In the genomic region with DNA sequence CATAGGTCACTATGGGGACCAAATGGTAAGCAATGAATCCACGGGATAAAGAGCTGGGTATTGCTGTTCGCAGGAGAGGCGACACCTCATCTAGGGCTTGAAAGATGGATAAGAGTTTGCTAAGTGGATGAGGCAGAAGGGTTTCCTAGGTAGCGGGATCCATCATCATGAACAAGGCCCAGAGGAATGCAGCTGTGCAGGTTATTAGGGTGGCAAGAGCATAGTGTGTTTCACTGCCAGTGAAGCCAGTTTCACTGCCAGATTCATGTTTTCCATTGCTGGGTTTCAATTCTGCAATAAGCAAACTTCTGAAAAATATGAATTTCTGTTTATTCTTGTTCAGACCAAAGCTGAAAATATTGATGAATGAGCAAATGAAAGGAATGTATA, we compare ENCODE assay signal across 8 cellular contexts. TPM values are rescaled to one million over a fixed set of nuclear protein-coding genes. Genes with fewer than 3 reads are reported as not detected.
A peak's percentile ranks its signal among the peaks of the same experiment; 100 is the strongest.
DNase-seq lines count a peak whose midpoint lies in the region; ATAC-seq and TF ChIP-seq lines count a peak whose summit lies in the region.

No MANE protein-coding gene starts in this region.

- TF ChIP-seq CTCF in GM12865 (IDR thresholded peaks at IDR 0.05; ENCODE audit: insufficient read depth, low read depth, low read length, missing control alignments) (no peak), esophagus muscularis mucosa (IDR thresholded peaks at IDR 0.05) (no peak), tibial nerve (IDR thresholded peaks at IDR 0.05) (no peak)

- TF ChIP-seq POLR2A in esophagus muscularis mucosa (IDR thresholded peaks at IDR 0.05; ENCODE audit: low read depth) (no peak), tibial nerve (IDR thresholded peaks at IDR 0.05) (no peak)

- H3K27ac ChIP-seq in KOPT-K1 (ENCODE audit: low read depth, low read length, poor library complexity, severe bottlenecking) (peak overlapping the region; percentile 77), esophagus muscularis mucosa (replicated peaks in 1 of 4) (no peak overlapping the region), tibial nerve (no peak overlapping the region)

- H3K36me3 ChIP-seq in KOPT-K1 (ENCODE audit: insufficient read depth, low read length) (no peaks in the 10 kb centered on the region), esophagus muscularis mucosa (no peaks in the 10 kb centered on the region), tibial nerve (no peaks in the 10 kb centered on the region)

- H3K4me3 ChIP-seq in GM12865 (ENCODE audit: low read depth, low read length) (peak overlapping the region; percentile 54), esophagus muscularis mucosa (no peak overlapping the region), tibial nerve (no peak overlapping the region)

- H3K27me3 ChIP-seq in esophagus muscularis mucosa: no peaks in the 10 kb centered on the region
- H3K27me3 ChIP-seq in tibial nerve: no peaks in the 10 kb centered on the region

- WGBS in esophagus muscularis mucosa: 96% methylated on average over 4 of the region's 4 CpGs
- 90 to 94% methylated on average over 4 of the region's 4 CpGs for WGBS in tibial nerve, 2 donors

- H3K4me1 ChIP-seq in esophagus muscularis mucosa (peaks cover 0 to 7% (median 3%) of the 10 kb centered on the region in 4 donors), tibial nerve (no peaks in the 10 kb centered on the region)

- no peak for TF ChIP-seq EP300 in esophagus muscularis mucosa (IDR thresholded peaks at IDR 0.05)
- TF ChIP-seq EP300 in tibial nerve (IDR thresholded peaks at IDR 0.05): no peak

- DNase-seq in GM12865 (ENCODE audit: low read depth) (peak; percentile 88), esophagus muscularis mucosa (ENCODE audit: extremely low spot score) (peak; percentile 14), foreskin melanocyte (no peak), tibial nerve (ENCODE audit: low spot score in 2 of 2) (no peak), SK-N-DZ (ENCODE audit: low spot score) (no peak), NCI-H187 treated with DMSO at 0.1 percent for 48 hours (lab: John Stamatoyannopoulos, UW) (no peak)

- ATAC-seq in GM21529 (IDR thresholded peaks at IDR 0.05; ENCODE audit: unreplicated experiment): peak; percentile 60

- intact Hi-C loops in esophagus muscularis mucosa (cut with DNase I): no loop called here

- H3K9me3 ChIP-seq in KOPT-K1 (ENCODE audit: insufficient read depth, low read length, poor library complexity, severe bottlenecking) (no peaks in the 10 kb centered on the region), esophagus muscularis mucosa (no peaks in the 10 kb centered on the region), tibial nerve (no peaks in the 10 kb centered on the region)

RNA-seq across cellular contexts. Expression of a gene that starts 27.2 kb away (rescaled TPM):
- 10 to 100 TPM; 34.5 to 55.6 (median 41.6) TPM for total RNA-seq in esophagus muscularis mucosa
- 10 to 100 TPM; 19.2 to 32.4 (median 22.2) TPM for total RNA-seq in tibial nerve
- polyA plus RNA-seq in SK-N-DZ (2014; cell fraction: cytosol; rRNA removed): 86.8 and 89.8 TPM in 2 replicates
- 122 and 157 TPM in 2 replicates for polyA plus RNA-seq in SK-N-DZ (2014; cell fraction: nucleus; rRNA removed)

Comparison
In these comparisons a context has a peak if more than half of its experiments do, and no peak if none do; other contexts are left out.
1. DNase-seq: peak in GM12865 (single experiment) and esophagus muscularis mucosa (single experiment); none in foreskin melanocyte (single experiment), tibial nerve (0 of 2), SK-N-DZ (single experiment) and NCI-H187 treated with DMSO at 0.1 percent for 48 hours (single experiment).